Comparison of ENCODE assay signal across 26 cellular contexts in genomic region chr4:41169256-41169655, GRCh38. TPM values are rescaled to one million over a fixed set of nuclear protein-coding genes. Genes with fewer than 3 reads are reported as not detected.
DNase-seq lines count a peak whose midpoint lies in the region; ATAC-seq, FAIRE-seq and TF ChIP-seq lines count a peak whose summit lies in the region.
"Had no signal": no experiment of that assay in that cellular context is flagged by ENCODE, and none has a peak within 500 bp of the region (broad histone marks: within the 10 kb centered on the region; RNA-seq: fewer than 3 reads in every experiment).

No MANE protein-coding gene starts in this region.

- peaks cover 2% of the 10 kb centered on the region for H3K9me1 ChIP-seq in endothelial cell of umbilical vein (replicated peaks; ENCODE audit: control insufficient read depth, extremely low read depth, insufficient read depth, low read length)

- no TSS peak for BruUV-seq in endothelial cell of umbilical vein (replicated peaks; lab: Mats Ljungman, UMichigan)

- no peak overlapping the region for H2AFZ ChIP-seq in endothelial cell of umbilical vein (ENCODE audit: low read depth, low read length)
- H2AFZ ChIP-seq: parathyroid adenoma had no signal

- H3K27ac ChIP-seq in RWPE1 (peak overlapping the region; percentile 44; the same call in 1 of the 2 replicates), endothelial cell of umbilical vein (ENCODE audit: insufficient read depth, low read depth, low read length) (no peak overlapping the region)
- H3K27ac ChIP-seq: body of pancreas, heart left ventricle, parathyroid adenoma, suprapubic skin had no signal

- no peak for TF ChIP-seq POLR2A in endothelial cell of umbilical vein (IDR thresholded peaks at IDR 0.05; ENCODE audit: low read depth, low read length)

- no peak overlapping the region for H3K4me2 ChIP-seq in endothelial cell of umbilical vein (ENCODE audit: insufficient read depth, low read length)

- no peaks in the 10 kb centered on the region for H3K9me3 ChIP-seq in endothelial cell of umbilical vein (replicated peaks; ENCODE audit: control insufficient read depth, insufficient read depth, low read length)
- H3K9me3 ChIP-seq: body of pancreas, heart left ventricle, suprapubic skin had no signal

- TF ChIP-seq CTCF in RWPE1 (conservative IDR thresholded peaks at IDR 0.05; ENCODE audit: low read depth) (no peak), endothelial cell of umbilical vein (IDR thresholded peaks at IDR 0.05; ENCODE audit: extremely low read depth in 1 of 2, insufficient read depth in 1 of 2, low read depth in 1 of 2, low read length in 2 of 2) (no peak)

- peak; percentile 26 for FAIRE-seq in endothelial cell of umbilical vein (lab: Jason Lieb, UNC)
- FAIRE-seq: colon, endometrium, GM12891, TTC549 had no signal

- DNase-seq in NCI-H1048 (lab: John Stamatoyannopoulos, UW) (peak; percentile 83), NCI-H2081 (lab: John Stamatoyannopoulos, UW) (peak; percentile 73 to 95), RWPE1 (ENCODE audit: low spot score) (no peak), endothelial cell of umbilical vein (ENCODE audit: low read depth, low spot score) (no peak), NCI-H226 (no peak), T-helper 9 cell (no peak)
- DNase-seq: activated CD4-positive, alpha-beta T cell treated with anti-CD3 and anti-CD28 coated beads for 48 hours; activated naive CD8-positive, alpha-beta T cell treated with anti-CD3 and anti-CD28 coated beads, Interleukin-2, amount 10 ng/mL, durations not matched to agents 7 days and 5 days; body of pancreas; CD8-positive, alpha-beta T cell; heart left ventricle; KG1; MV-4-11; NCI-H524 treated with DMSO at 0.1 percent for 48 hours; OCI-M1; SHP77 had no signal

- no peaks in the 10 kb centered on the region for H4K20me1 ChIP-seq in endothelial cell of umbilical vein (replicated peaks; ENCODE audit: control insufficient read depth, extremely low read depth, insufficient read depth, low read length)

- H3K27me3 ChIP-seq in endothelial cell of umbilical vein (ENCODE audit: control insufficient read depth in 2 of 2, insufficient read depth in 2 of 2, low read length in 2 of 2): no peaks in the 10 kb centered on the region
- H3K27me3 ChIP-seq: body of pancreas, heart left ventricle, suprapubic skin had no signal

- dilution Hi-C loops in endothelial cell of umbilical vein (cut with MboI; ENCODE audit: extremely low pct_ligation_motif_present, low sequenced_read_pairs): no loop called here

- no peak for ATAC-seq in HG03565 (IDR thresholded peaks at IDR 0.05; ENCODE audit: unreplicated experiment)
- ATAC-seq: activated T-helper 17 cell treated with anti-CD3 and anti-CD28 coated beads, Interleukin-2, amount 50 U/mL, for 72 hours; body of pancreas; CD8-positive, alpha-beta T cell; heart left ventricle; left lobe of liver; sciatic nerve had no signal

- intact Hi-C loops in endothelial cell of umbilical vein (cut with micrococcal nuclease): no loop called here

- H3K36me3 ChIP-seq in endothelial cell of umbilical vein (ENCODE audit: control insufficient read depth in 2 of 2, extremely low read depth in 1 of 2, insufficient read depth in 2 of 2, low read length in 2 of 2): no peaks in the 10 kb centered on the region
- H3K36me3 ChIP-seq: heart left ventricle, suprapubic skin had no signal

- peaks cover 92% of the 10 kb centered on the region for H3K79me2 ChIP-seq in endothelial cell of umbilical vein (ENCODE audit: control insufficient read depth, insufficient read depth, low read length)

- H3K9ac ChIP-seq in endothelial cell of umbilical vein (replicated peaks; ENCODE audit: extremely low read depth, insufficient read depth, low read length): no peak overlapping the region
- H3K9ac ChIP-seq: parathyroid adenoma had no signal

- CTCF ChIA-PET in RWPE1 (lab: Yijun Ruan, JAX): no interaction called here
- CTCF ChIA-PET in endothelial cell of umbilical vein (lab: Charles Lee): interaction anchor here (2.7 kb wide), 1 partner anchor 8 kb away, joined by 7 read pairs; no protein-coding TSS in a partner anchor

- H3K4me1 ChIP-seq in endothelial cell of umbilical vein (ENCODE audit: control insufficient read depth, extremely low read depth, insufficient read depth, low read length): peaks cover 5% of the 10 kb centered on the region
- H3K4me1 ChIP-seq: body of pancreas, parathyroid adenoma had no signal

- POLR2A ChIA-PET in RWPE1 (lab: Yijun Ruan, JAX; ENCODE audit: low non-redundant PET): no interaction called here
- POLR2A ChIA-PET in endothelial cell of umbilical vein (lab: Charles Lee): interaction anchor here (0.7 to 1.6 kb wide), 2 partner anchors 9 to 252 kb away, joined by 5 to 7 read pairs; no protein-coding TSS in a partner anchor

- H3K4me3 ChIP-seq in endothelial cell of umbilical vein (replicated peaks in 1 of 3; ENCODE audit: insufficient read depth in 1 of 3, low read depth in 1 of 3, low read length in 3 of 3): no peak overlapping the region
- H3K4me3 ChIP-seq: body of pancreas, heart left ventricle, suprapubic skin had no signal

TF ChIP-seq in endothelial cell of umbilical vein, 7 proteins besides CTCF, POLR2A, EP300 and RAD21:
- TF ChIP-seq JUN (IDR thresholded peaks at IDR 0.05; ENCODE audit: borderline replicate concordance, insufficient read depth, insufficient read length, low read depth) (no peak), GATA2 (IDR thresholded peaks at IDR 0.05; ENCODE audit: insufficient read depth, insufficient read length, low read depth, low read length) (no peak), EZH2 (IDR thresholded peaks at IDR 0.05; ENCODE audit: borderline replicate concordance, low read depth, low read length, severe bottlenecking) (no peak), POLR2AphosphoS5 (IDR thresholded peaks at IDR 0.05; ENCODE audit: insufficient read depth, low read depth, low read length) (no peak), FOS (IDR thresholded peaks at IDR 0.05; ENCODE audit: borderline replicate concordance, insufficient read depth, low read length) (no peak), MYC (IDR thresholded peaks at IDR 0.05; ENCODE audit: low read depth, low read length) (no peak)

RNA-seq across cellular contexts. Expression of gene APBB2, which starts 45.1 kb away (rescaled TPM):
- 124 and 162 TPM in 2 replicates for total RNA-seq in endothelial cell of umbilical vein
- 66.7 and 79.8 TPM in 2 replicates for polyA plus RNA-seq in endothelial cell of umbilical vein
- polyA plus RNA-seq in endothelial cell of umbilical vein (2011; cell fraction: cytosol; rRNA removed): 76.8 and 80.8 TPM in 2 replicates
- polyA plus RNA-seq in endothelial cell of umbilical vein (2011; cell fraction: nucleus; rRNA removed): 189 and 206 TPM in 2 replicates
- 103 and 128 TPM in 2 replicates for polyA plus RNA-seq in endothelial cell of umbilical vein (2012)
- polyA minus RNA-seq in endothelial cell of umbilical vein: 174 and 191 TPM in 2 replicates
- 6.2 TPM for polyA minus RNA-seq in endothelial cell of umbilical vein (2011; cell fraction: cytosol; rRNA and poly(A)+ RNA removed)
- 240 and 313 TPM in 2 replicates for polyA minus RNA-seq in endothelial cell of umbilical vein (2011; cell fraction: nucleus; rRNA and poly(A)+ RNA removed)

Comparison
In these comparisons a context has a peak if more than half of its experiments do, and no peak if none do; other contexts are left out.
1. DNase-seq: peak in NCI-H1048 (single experiment) and NCI-H2081 (2 of 2); none in RWPE1 (single experiment), endothelial cell of umbilical vein (single experiment), NCI-H226 (single experiment) and T-helper 9 cell (single experiment).